In genomic region chr7:139393621-139394215, GRCh38 we compare ENCODE assay signal across 1 cellular context.
TF ChIP-seq lines count a peak whose summit lies in the region.

No MANE protein-coding gene starts in this region.

TF ChIP-seq in HEK293, 187 proteins besides CTCF, POLR2A, EP300 and RAD21 (continued from another document):
- peak; percentile 89 for TF ChIP-seq ZNF449 (tag by site-specific recombination; IDR thresholded peaks at IDR 0.05)
- TF ChIP-seq ZSCAN4 (tag by site-specific recombination; IDR thresholded peaks at IDR 0.05) = no peak
TF ChIP-seq in HEK293: peak in this region for 1.
